In the genomic region with DNA sequence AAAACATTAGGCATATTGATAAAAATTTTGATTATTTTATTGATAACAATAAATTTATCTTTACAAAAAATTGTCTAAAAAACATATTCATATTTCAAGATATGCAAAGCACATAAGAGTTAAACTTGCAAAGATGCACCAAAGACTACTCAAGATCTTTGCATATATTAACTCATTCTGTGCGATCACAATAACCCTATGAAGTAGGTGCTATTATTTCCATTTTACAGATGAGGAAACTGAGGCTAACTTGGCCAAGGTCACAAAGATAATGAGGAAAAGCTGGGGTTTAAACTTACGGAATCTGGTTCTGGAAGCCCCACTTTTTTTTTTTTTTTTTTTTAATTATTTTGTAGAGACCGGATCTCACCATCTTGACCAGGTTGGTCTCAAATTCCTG, we compare ENCODE assay signal across 1 cellular context.
TF ChIP-seq lines count a peak whose summit lies in the region.

No MANE protein-coding gene starts in this region.

TF ChIP-seq in K562, 482 proteins besides CTCF, POLR2A, EP300 and RAD21 (continued from another document and continues in another):
- TF ChIP-seq, protein P1, sequence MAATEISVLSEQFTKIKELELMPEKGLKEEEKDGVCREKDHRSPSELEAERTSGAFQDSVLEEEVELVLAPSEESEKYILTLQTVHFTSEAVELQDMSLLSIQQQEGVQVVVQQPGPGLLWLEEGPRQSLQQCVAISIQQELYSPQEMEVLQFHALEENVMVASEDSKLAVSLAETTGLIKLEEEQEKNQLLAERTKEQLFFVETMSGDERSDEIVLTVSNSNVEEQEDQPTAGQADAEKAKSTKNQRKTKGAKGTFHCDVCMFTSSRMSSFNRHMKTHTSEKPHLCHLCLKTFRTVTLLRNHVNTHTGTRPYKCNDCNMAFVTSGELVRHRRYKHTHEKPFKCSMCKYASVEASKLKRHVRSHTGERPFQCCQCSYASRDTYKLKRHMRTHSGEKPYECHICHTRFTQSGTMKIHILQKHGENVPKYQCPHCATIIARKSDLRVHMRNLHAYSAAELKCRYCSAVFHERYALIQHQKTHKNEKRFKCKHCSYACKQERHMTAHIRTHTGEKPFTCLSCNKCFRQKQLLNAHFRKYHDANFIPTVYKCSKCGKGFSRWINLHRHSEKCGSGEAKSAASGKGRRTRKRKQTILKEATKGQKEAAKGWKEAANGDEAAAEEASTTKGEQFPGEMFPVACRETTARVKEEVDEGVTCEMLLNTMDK (IDR thresholded peaks at IDR 0.05; ENCODE audit: borderline replicate concordance, insufficient read depth, low read depth, low read length, poor library complexity, severe bottlenecking), result no peak
- TF ChIP-seq SMARCA4 (IDR thresholded peaks at IDR 0.05), result no peak
- no peak for TF ChIP-seq CREBBP (IDR thresholded peaks at IDR 0.05; ENCODE audit: low read depth, low read length)
- TF ChIP-seq ZNF311 (CRISPR knock-in tag; IDR thresholded peaks at IDR 0.05), result no peak
- TF ChIP-seq, protein P2, sequence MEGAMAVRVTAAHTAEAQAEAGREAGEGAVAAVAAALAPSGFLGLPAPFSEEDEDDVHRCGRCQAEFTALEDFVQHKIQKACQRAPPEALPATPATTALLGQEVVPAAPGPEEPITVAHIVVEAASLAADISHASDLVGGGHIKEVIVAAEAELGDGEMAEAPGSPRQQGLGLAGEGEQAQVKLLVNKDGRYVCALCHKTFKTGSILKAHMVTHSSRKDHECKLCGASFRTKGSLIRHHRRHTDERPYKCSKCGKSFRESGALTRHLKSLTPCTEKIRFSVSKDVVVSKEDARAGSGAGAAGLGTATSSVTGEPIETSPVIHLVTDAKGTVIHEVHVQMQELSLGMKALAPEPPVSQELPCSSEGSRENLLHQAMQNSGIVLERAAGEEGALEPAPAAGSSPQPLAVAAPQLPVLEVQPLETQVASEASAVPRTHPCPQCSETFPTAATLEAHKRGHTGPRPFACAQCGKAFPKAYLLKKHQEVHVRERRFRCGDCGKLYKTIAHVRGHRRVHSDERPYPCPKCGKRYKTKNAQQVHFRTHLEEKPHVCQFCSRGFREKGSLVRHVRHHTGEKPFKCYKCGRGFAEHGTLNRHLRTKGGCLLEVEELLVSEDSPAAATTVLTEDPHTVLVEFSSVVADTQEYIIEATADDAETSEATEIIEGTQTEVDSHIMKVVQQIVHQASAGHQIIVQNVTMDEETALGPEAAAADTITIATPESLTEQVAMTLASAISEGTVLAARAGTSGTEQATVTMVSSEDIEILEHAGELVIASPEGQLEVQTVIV (CRISPR knock-in tag; IDR thresholded peaks at IDR 0.05; ENCODE audit: borderline replicate concordance), result no peak
- peak; percentile 76 for TF ChIP-seq ADNP (tag; IDR thresholded peaks at IDR 0.05)
- TF ChIP-seq, protein P3, sequence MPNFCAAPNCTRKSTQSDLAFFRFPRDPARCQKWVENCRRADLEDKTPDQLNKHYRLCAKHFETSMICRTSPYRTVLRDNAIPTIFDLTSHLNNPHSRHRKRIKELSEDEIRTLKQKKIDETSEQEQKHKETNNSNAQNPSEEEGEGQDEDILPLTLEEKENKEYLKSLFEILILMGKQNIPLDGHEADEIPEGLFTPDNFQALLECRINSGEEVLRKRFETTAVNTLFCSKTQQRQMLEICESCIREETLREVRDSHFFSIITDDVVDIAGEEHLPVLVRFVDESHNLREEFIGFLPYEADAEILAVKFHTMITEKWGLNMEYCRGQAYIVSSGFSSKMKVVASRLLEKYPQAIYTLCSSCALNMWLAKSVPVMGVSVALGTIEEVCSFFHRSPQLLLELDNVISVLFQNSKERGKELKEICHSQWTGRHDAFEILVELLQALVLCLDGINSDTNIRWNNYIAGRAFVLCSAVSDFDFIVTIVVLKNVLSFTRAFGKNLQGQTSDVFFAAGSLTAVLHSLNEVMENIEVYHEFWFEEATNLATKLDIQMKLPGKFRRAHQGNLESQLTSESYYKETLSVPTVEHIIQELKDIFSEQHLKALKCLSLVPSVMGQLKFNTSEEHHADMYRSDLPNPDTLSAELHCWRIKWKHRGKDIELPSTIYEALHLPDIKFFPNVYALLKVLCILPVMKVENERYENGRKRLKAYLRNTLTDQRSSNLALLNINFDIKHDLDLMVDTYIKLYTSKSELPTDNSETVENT (CRISPR knock-in tag; IDR thresholded peaks at IDR 0.05), result no peak
- no peak for TF ChIP-seq MTA2 (IDR thresholded peaks at IDR 0.05; ENCODE audit: low read depth)
- no peak for TF ChIP-seq HNRNPUL1 (IDR thresholded peaks at IDR 0.05; ENCODE audit: low read length)
- peak; percentile 92 for TF ChIP-seq RBM25 (IDR thresholded peaks at IDR 0.05; ENCODE audit: low read depth, low read length, severe bottlenecking)
- peak; percentile 42; the same call in 1 of the 2 replicates for TF ChIP-seq HDAC2 (IDR thresholded peaks at IDR 0.05)
- TF ChIP-seq, protein P4, sequence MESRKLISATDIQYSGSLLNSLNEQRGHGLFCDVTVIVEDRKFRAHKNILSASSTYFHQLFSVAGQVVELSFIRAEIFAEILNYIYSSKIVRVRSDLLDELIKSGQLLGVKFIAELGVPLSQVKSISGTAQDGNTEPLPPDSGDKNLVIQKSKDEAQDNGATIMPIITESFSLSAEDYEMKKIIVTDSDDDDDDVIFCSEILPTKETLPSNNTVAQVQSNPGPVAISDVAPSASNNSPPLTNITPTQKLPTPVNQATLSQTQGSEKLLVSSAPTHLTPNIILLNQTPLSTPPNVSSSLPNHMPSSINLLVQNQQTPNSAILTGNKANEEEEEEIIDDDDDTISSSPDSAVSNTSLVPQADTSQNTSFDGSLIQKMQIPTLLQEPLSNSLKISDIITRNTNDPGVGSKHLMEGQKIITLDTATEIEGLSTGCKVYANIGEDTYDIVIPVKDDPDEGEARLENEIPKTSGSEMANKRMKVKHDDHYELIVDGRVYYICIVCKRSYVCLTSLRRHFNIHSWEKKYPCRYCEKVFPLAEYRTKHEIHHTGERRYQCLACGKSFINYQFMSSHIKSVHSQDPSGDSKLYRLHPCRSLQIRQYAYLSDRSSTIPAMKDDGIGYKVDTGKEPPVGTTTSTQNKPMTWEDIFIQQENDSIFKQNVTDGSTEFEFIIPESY (CRISPR knock-in tag; IDR thresholded peaks at IDR 0.05), result no peak
- TF ChIP-seq ZNF695 (CRISPR knock-in tag; IDR thresholded peaks at IDR 0.05), result no peak
- TF ChIP-seq BRF1 (IDR thresholded peaks at IDR 0.05; ENCODE audit: borderline replicate concordance, extremely low read depth, insufficient read length), result no peak
- TF ChIP-seq, protein P5, sequence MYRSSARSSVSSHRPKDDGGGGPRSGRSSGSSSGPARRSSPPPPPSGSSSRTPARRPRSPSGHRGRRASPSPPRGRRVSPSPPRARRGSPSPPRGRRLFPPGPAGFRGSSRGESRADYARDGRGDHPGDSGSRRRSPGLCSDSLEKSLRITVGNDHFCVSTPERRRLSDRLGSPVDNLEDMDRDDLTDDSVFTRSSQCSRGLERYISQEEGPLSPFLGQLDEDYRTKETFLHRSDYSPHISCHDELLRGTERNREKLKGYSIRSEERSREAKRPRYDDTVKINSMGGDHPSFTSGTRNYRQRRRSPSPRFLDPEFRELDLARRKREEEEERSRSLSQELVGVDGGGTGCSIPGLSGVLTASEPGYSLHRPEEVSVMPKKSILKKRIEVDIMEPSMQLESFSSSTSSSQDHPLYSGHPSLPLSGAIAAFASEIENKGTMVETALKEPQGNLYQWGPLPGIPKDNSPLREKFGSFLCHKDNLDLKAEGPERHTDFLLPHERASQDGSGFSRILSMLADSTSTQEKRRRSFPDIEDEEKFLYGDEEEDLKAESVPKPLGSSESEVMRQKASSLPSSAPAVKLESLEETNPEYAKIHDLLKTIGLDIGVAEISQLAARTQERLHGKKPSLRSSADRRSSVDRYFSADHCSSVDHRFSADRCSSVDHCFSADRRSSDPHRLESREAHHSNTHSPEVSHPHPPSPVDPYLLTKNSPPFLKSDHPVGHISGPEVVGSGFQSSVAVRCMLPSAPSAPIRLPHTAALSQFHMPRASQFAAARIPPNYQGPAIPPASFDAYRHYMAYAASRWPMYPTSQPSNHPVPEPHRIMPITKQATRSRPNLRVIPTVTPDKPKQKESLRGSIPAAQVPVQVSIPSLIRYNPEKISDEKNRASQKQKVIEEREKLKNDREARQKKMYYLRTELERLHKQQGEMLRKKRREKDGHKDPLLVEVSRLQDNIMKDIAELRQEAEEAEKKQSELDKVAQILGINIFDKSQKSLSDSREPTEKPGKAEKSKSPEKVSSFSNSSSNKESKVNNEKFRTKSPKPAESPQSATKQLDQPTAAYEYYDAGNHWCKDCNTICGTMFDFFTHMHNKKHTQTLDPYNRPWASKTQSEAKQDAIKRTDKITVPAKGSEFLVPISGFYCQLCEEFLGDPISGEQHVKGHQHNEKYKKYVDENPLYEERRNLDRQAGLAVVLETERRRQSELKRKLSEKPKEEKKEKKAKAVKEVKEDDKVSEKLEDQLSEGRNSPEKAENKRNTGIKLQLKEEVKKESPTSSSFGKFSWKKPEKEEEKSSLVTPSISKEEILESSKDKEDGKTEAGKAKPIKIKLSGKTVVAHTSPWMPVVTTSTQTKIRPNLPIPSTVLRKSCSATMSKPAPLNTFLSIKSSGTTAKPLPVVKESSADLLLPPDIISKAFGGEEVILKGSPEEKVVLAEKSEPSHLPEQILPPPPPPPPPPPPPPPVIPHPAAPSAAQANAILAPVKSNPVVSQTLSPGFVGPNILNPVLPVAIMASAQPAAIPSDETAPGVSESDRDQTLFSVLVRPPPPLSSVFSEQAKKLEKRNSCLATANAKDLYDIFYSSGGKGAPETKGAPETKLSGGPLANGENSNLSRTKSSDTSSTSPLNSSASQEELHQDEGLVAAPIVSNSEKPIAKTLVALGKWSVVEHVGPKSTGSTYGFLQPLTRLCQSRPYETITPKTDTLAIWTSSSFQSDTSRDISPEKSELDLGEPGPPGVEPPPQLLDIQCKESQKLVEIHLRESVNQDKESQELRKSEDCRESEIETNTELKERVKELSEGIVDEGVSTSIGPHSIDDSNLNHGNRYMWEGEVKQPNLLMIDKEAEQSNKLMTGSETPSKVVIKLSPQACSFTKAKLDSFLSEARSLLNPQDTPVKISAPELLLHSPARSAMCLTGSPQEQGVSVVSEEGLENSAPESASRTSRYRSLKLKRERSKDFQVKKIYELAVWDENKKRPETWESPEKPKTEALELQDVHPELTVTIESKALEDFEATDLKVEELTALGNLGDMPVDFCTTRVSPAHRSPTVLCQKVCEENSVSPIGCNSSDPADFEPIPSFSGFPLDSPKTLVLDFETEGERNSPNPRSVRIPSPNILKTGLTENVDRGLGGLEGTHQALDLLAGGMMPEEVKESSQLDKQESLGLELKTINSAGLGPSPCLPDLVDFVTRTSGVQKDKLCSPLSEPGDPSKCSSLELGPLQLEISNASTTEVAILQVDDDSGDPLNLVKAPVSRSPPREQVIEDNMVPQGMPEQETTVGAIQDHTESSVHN (IDR thresholded peaks at IDR 0.05; ENCODE audit: borderline replicate concordance in 1 of 2, low read depth in 1 of 2), result no peak
- TF ChIP-seq, protein P6, sequence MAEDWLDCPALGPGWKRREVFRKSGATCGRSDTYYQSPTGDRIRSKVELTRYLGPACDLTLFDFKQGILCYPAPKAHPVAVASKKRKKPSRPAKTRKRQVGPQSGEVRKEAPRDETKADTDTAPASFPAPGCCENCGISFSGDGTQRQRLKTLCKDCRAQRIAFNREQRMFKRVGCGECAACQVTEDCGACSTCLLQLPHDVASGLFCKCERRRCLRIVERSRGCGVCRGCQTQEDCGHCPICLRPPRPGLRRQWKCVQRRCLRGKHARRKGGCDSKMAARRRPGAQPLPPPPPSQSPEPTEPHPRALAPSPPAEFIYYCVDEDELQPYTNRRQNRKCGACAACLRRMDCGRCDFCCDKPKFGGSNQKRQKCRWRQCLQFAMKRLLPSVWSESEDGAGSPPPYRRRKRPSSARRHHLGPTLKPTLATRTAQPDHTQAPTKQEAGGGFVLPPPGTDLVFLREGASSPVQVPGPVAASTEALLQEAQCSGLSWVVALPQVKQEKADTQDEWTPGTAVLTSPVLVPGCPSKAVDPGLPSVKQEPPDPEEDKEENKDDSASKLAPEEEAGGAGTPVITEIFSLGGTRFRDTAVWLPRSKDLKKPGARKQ (CRISPR knock-in tag; IDR thresholded peaks at IDR 0.05), result no peak
- TF ChIP-seq, protein P7, sequence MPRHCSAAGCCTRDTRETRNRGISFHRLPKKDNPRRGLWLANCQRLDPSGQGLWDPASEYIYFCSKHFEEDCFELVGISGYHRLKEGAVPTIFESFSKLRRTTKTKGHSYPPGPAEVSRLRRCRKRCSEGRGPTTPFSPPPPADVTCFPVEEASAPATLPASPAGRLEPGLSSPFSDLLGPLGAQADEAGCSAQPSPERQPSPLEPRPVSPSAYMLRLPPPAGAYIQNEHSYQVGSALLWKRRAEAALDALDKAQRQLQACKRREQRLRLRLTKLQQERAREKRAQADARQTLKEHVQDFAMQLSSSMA (CRISPR knock-in tag; IDR thresholded peaks at IDR 0.05), result no peak
- no peak for TF ChIP-seq ZNF324 (CRISPR knock-in tag; IDR thresholded peaks at IDR 0.05)
- no peak for TF ChIP-seq ELF2 (CRISPR knock-in tag; IDR thresholded peaks at IDR 0.05)
- peak in 1 of 2 experiments; percentile 65; a peak in 2 of 4 replicates for TF ChIP-seq RCOR1 (IDR thresholded peaks at IDR 0.05; ENCODE audit: borderline replicate concordance in 1 of 2, low read depth in 2 of 2, low read length in 2 of 2)
- TF ChIP-seq ZNF830 (CRISPR knock-in tag; IDR thresholded peaks at IDR 0.05), result no peak
- no peak for TF ChIP-seq ZFP30 (CRISPR knock-in tag; IDR thresholded peaks at IDR 0.05; ENCODE audit: borderline replicate concordance)
- TF ChIP-seq, protein P8, sequence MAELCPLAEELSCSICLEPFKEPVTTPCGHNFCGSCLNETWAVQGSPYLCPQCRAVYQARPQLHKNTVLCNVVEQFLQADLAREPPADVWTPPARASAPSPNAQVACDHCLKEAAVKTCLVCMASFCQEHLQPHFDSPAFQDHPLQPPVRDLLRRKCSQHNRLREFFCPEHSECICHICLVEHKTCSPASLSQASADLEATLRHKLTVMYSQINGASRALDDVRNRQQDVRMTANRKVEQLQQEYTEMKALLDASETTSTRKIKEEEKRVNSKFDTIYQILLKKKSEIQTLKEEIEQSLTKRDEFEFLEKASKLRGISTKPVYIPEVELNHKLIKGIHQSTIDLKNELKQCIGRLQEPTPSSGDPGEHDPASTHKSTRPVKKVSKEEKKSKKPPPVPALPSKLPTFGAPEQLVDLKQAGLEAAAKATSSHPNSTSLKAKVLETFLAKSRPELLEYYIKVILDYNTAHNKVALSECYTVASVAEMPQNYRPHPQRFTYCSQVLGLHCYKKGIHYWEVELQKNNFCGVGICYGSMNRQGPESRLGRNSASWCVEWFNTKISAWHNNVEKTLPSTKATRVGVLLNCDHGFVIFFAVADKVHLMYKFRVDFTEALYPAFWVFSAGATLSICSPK (IDR thresholded peaks at IDR 0.05; ENCODE audit: borderline replicate concordance), result no peak
- no peak for TF ChIP-seq RUNX1 (IDR thresholded peaks at IDR 0.05; ENCODE audit: low read depth)
- TF ChIP-seq RBM39 (optimal IDR thresholded peaks at IDR 0.05; ENCODE audit: low read depth, low read length), result no peak
- no peak for TF ChIP-seq EHMT2 (IDR thresholded peaks at IDR 0.05)
- no peak for TF ChIP-seq ZNF668 (CRISPR knock-in tag; IDR thresholded peaks at IDR 0.05)
- TF ChIP-seq KDM1A (IDR thresholded peaks at IDR 0.05), result peak; percentile 21 to 67; a peak in 3 of 4 replicates
- TF ChIP-seq CBX8 (IDR thresholded peaks at IDR 0.05; ENCODE audit: borderline replicate concordance, extremely low read depth, low read depth, low read length, poor library complexity, severe bottlenecking), result no peak
- TF ChIP-seq, protein P9, sequence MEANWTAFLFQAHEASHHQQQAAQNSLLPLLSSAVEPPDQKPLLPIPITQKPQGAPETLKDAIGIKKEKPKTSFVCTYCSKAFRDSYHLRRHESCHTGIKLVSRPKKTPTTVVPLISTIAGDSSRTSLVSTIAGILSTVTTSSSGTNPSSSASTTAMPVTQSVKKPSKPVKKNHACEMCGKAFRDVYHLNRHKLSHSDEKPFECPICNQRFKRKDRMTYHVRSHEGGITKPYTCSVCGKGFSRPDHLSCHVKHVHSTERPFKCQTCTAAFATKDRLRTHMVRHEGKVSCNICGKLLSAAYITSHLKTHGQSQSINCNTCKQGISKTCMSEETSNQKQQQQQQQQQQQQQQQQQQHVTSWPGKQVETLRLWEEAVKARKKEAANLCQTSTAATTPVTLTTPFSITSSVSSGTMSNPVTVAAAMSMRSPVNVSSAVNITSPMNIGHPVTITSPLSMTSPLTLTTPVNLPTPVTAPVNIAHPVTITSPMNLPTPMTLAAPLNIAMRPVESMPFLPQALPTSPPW (CRISPR knock-in tag; IDR thresholded peaks at IDR 0.05), result no peak
- no peak for TF ChIP-seq ZNF436 (CRISPR knock-in tag; IDR thresholded peaks at IDR 0.05)
